ENCODE assay signal across 29 cellular contexts in genomic region chr10:30724296-30724695, GRCh38.
"Had no signal": no experiment of that assay in that cellular context is flagged by ENCODE, and none has a peak within 500 bp of the region (broad histone marks: within the 10 kb centered on the region; RNA-seq: fewer than 3 reads in every experiment).

No MANE protein-coding gene starts in this region.

- H3K4me3 Mint-ChIP-seq: activated CD4-positive, alpha-beta memory T cell treated with anti-CD3 and anti-CD28 coated beads for 36 hours; activated CD4-positive, alpha-beta T cell treated with anti-CD3 and anti-CD28 coated beads for 36 hours; activated CD8-positive, alpha-beta memory T cell treated with anti-CD3 and anti-CD28 coated beads, Interleukin-2, amount 10 ng/mL, durations not matched to agents 7 days and 5 days; activated naive CD8-positive, alpha-beta T cell treated with anti-CD3 and anti-CD28 coated beads for 36 hours; activated T-cell treated with anti-CD3 and anti-CD28 coated beads, Interleukin-2, amount 50 U/mL, for 72 hours; activated T-helper 17 cell treated with anti-CD3 and anti-CD28 coated beads, Interleukin-2, amount 50 U/mL, for 72 hours; T-helper 1 cell treated with Interleukin-12 subunit alpha and Interleukin-12 subunit beta and Interleukin-4 antibody, amounts not matched to agents 30 μg/mL and 1 μg/mL, for 36 hours; T-helper 2 cell treated with Interferon-gamma antibody and Interleukin-4, amounts not matched to agents 5 μg/mL and 100 μg/mL, for 36 hours had no signal

- H3K27me3 Mint-ChIP-seq: activated CD4-positive, alpha-beta memory T cell treated with anti-CD3 and anti-CD28 coated beads for 36 hours; activated CD4-positive, alpha-beta T cell treated with anti-CD3 and anti-CD28 coated beads for 36 hours; activated CD8-positive, alpha-beta memory T cell treated with anti-CD3 and anti-CD28 coated beads, Interleukin-2, amount 10 ng/mL, durations not matched to agents 7 days and 5 days; activated T-helper 17 cell treated with anti-CD3 and anti-CD28 coated beads, Interleukin-2, amount 50 U/mL, for 72 hours had no signal

- H3K27me3 ChIP-seq: brain microvascular endothelial cell, SJSA1 had no signal

- H3K4me3 ChIP-seq: SJSA1 had no signal

- H3K4me1 ChIP-seq: SJSA1 had no signal

- H3K27ac ChIP-seq: brain microvascular endothelial cell, KMS-11, SJSA1 had no signal

- H3K4me1 Mint-ChIP-seq: activated T-helper 17 cell treated with anti-CD3 and anti-CD28 coated beads, Interleukin-2, amount 50 U/mL, for 72 hours had no signal

- H3K9me3 Mint-ChIP-seq: activated CD4-positive, alpha-beta memory T cell treated with anti-CD3 and anti-CD28 coated beads for 36 hours; activated naive CD8-positive, alpha-beta T cell treated with anti-CD3 and anti-CD28 coated beads for 36 hours; activated T-cell treated with anti-CD3 and anti-CD28 coated beads, Interleukin-2, amount 50 U/mL, for 72 hours; activated T-helper 17 cell treated with anti-CD3 and anti-CD28 coated beads, Interleukin-2, amount 50 U/mL, for 72 hours; T-helper 1 cell treated with Interleukin-12 subunit alpha and Interleukin-12 subunit beta and Interleukin-4 antibody, amounts not matched to agents 30 μg/mL and 1 μg/mL, for 36 hours; T-helper 2 cell treated with Interferon-gamma antibody and Interleukin-4, amounts not matched to agents 5 μg/mL and 100 μg/mL, for 36 hours had no signal

- H3K9me3 ChIP-seq: SJSA1, SK-N-SH had no signal

- H3K27ac Mint-ChIP-seq: activated CD4-positive, alpha-beta memory T cell treated with anti-CD3 and anti-CD28 coated beads for 36 hours; activated CD4-positive, alpha-beta T cell treated with anti-CD3 and anti-CD28 coated beads for 36 hours; activated naive CD8-positive, alpha-beta T cell treated with anti-CD3 and anti-CD28 coated beads for 36 hours; activated T-cell treated with anti-CD3 and anti-CD28 coated beads, Interleukin-2, amount 50 U/mL, for 72 hours; activated T-helper 17 cell treated with anti-CD3 and anti-CD28 coated beads, Interleukin-2, amount 50 U/mL, for 72 hours; T-helper 1 cell treated with Interleukin-12 subunit alpha and Interleukin-12 subunit beta and Interleukin-4 antibody, amounts not matched to agents 30 μg/mL and 1 μg/mL, for 36 hours; T-helper 2 cell treated with Interferon-gamma antibody and Interleukin-4, amounts not matched to agents 5 μg/mL and 100 μg/mL, for 36 hours had no signal

- H3K36me3 ChIP-seq: brain microvascular endothelial cell, SJSA1 had no signal

- DNase-seq: activated CD4-positive, alpha-beta memory T cell treated with anti-CD3 and anti-CD28 coated beads for 36 hours; activated CD4-positive, alpha-beta T cell treated with anti-CD3 and anti-CD28 coated beads for 36 hours; activated CD4-positive, alpha-beta T cell treated with anti-CD3 and anti-CD28 coated beads, Interleukin-2, amount 50 U/mL, for 1 hour; activated CD8-positive, alpha-beta memory T cell treated with anti-CD3 and anti-CD28 coated beads, Interleukin-2, amount 10 ng/mL, durations not matched to agents 7 days and 5 days; activated effector memory CD4-positive, alpha-beta T cell treated with anti-CD3 and anti-CD28 coated beads, Interleukin-2, amount 50 U/mL, for 16 hours; activated naive CD4-positive, alpha-beta T cell; activated naive CD4-positive, alpha-beta T cell treated with anti-CD3 and anti-CD28 coated beads, Interleukin-2, amount 50 U/mL, for 16 hours; activated naive CD8-positive, alpha-beta T cell treated with anti-CD3 and anti-CD28 coated beads for 36 hours; activated T-cell treated with anti-CD3 and anti-CD28 coated beads, Interleukin-2, amount 50 U/mL, for 1 hour; activated T-cell treated with anti-CD3 and anti-CD28 coated beads, Interleukin-2, amount 50 U/mL, for 72 hours; amniotic stem cell; aorta; brain microvascular endothelial cell; central memory CD4-positive, alpha-beta T cell; MM.1S; NCI-H1092; NCI-H1436 treated with DMSO at 0.1 percent for 48 hours; NCI-H1694 treated with DMSO at 0.1 percent for 48 hours; NCI-H2029 treated with DMSO at 0.1 percent for 48 hours; NCI-H345; NCI-H524 treated with DMSO at 0.1 percent for 48 hours; RPMI8226; SHP77 treated with DMSO at 0.1 percent for 48 hours; SK-N-SH had no signal

- H3K36me3 Mint-ChIP-seq: activated CD4-positive, alpha-beta memory T cell treated with anti-CD3 and anti-CD28 coated beads for 36 hours; activated CD8-positive, alpha-beta memory T cell treated with anti-CD3 and anti-CD28 coated beads, Interleukin-2, amount 10 ng/mL, durations not matched to agents 7 days and 5 days; activated naive CD8-positive, alpha-beta T cell treated with anti-CD3 and anti-CD28 coated beads for 36 hours had no signal
